ENCODE assay signal across 9 cellular contexts in the genomic region with DNA sequence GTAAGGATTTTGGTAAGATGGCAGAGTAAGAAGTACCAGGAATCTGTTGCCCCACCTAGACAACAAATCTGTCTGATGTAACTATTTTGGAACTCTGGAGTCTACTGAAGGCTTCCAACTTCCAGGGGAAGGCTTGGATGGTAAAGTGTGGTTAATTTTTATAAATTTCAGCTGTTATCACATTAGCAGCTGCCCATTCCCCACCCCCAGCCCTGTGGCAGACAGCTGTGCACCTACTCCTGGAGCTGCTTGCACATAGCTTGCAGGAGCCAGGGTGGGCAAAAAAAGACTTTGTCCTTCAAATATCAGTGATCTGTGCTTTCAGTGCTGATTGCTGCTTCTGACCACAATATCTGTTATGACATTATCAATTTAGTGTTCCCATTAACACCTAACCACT.
"Had no signal": no experiment of that assay in that cellular context is flagged by ENCODE, and none has a peak within 500 bp of the region (broad histone marks: within the 10 kb centered on the region; RNA-seq: fewer than 3 reads in every experiment).

No MANE protein-coding gene starts in this region.

- H3K27ac Mint-ChIP-seq: GM23338, H9, HFFc6 had no signal

- H3K9me3 ChIP-seq: HAP-1 had no signal

- H3K4me3 Mint-ChIP-seq: GM23338, H9, HFFc6 had no signal

- H3K4me1 Mint-ChIP-seq: GM23338, H9 had no signal

- H3K36me3 ChIP-seq: HAP-1 had no signal

- ATAC-seq: GM23338, HCT116 had no signal

- H3K9ac ChIP-seq: GM23248 had no signal

- H2AFZ ChIP-seq: GM23248, GM23338 had no signal

- H3K4me2 ChIP-seq: GM23338 had no signal

- H3K4me3 ChIP-seq: GM23248, GM23338, HAP-1 had no signal

- DNase-seq: GM23248, GOT3, H7, H9, HCEC 1CT, HFFc6 had no signal

- H3K27ac ChIP-seq: GM23248 had no signal
